ENCODE assay signal across 8 cellular contexts in the genomic region with DNA sequence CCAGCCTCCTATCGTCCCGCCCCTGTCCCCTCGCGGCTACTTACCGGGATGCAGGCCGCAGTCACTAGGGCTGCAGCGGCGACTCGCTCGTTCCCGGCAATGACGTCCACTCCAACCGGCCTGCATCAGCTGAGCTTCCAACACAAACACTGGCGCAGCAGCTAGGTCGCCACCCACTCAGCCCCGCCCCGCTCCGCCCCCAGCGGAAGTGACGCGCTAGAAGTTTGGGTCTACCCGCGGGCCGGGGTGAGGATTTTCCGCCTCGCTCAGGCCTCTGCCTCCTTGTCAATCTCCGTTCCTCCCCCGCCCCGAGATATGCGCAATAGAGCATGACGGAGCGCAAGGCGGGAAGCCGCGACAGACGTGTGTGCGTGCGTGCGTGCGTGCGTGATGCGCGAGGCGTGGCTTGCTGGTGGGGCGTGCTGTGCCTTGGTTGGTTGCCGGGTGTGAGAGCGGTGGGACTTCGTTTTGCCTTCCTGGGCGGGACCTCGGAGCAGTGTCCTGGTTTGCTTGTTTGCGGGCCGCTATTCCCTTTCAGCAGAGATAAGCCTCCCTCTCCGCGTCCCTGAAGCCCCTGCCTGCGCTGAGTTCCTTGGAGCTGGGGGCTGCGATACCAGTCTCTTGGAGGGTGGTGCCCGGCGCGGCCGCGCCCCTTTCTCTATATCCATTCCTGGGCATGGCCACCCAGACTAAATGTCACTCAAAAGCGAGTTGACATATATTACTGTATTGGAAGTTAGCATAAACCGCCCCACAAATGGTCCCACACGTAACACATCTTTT. TPM values are rescaled to one million over a fixed set of nuclear protein-coding genes. Genes with fewer than 3 reads are reported as not detected.
DNase-seq lines count a peak whose midpoint lies in the region; ATAC-seq and TF ChIP-seq lines count a peak whose summit lies in the region.

A gene with protein sequence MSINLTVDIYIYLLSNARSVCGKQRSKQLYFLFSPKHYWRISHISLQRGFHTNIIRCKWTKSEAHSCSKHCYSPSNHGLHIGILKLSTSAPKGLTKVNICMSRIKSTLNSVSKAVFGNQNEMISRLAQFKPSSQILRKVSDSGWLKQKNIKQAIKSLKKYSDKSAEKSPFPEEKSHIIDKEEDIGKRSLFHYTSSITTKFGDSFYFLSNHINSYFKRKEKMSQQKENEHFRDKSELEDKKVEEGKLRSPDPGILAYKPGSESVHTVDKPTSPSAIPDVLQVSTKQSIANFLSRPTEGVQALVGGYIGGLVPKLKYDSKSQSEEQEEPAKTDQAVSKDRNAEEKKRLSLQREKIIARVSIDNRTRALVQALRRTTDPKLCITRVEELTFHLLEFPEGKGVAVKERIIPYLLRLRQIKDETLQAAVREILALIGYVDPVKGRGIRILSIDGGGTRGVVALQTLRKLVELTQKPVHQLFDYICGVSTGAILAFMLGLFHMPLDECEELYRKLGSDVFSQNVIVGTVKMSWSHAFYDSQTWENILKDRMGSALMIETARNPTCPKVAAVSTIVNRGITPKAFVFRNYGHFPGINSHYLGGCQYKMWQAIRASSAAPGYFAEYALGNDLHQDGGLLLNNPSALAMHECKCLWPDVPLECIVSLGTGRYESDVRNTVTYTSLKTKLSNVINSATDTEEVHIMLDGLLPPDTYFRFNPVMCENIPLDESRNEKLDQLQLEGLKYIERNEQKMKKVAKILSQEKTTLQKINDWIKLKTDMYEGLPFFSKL (minus strand): TSS at position 151 of the 783 bp plus-strand sequence. CDS start 10,644 bp downstream, outside the sequence.

- peak; percentile 37 to 94 for TF ChIP-seq POLR2A in suprapubic skin (IDR thresholded peaks at IDR 0.05)

- H3K9me3 Mint-ChIP-seq in activated naive CD4-positive, alpha-beta T cell treated with anti-CD3 and anti-CD28 coated beads, Interleukin-2, amount 50 U/mL, for 72 hours, result no peaks in the 10 kb centered on the region

- peak within 1 kb of the TSS; percentile 100 for H3K27ac ChIP-seq in suprapubic skin

- peak; percentile 97 for TF ChIP-seq EP300 in suprapubic skin (IDR thresholded peaks at IDR 0.05)

- peak within 1 kb of the TSS; percentile 99 to 100 for H3K27ac Mint-ChIP-seq in activated naive CD4-positive, alpha-beta T cell treated with anti-CD3 and anti-CD28 coated beads, Interleukin-2, amount 50 U/mL, for 72 hours

- peak; percentile 99 for DNase-seq in NCI-H1092 treated with DMSO at 0.1 percent for 48 hours (lab: John Stamatoyannopoulos, UW)
- peak; percentile 95 for DNase-seq in SKM-1 (lab: John Stamatoyannopoulos, UW; ENCODE audit: unreplicated experiment)
- DNase-seq in activated naive CD4-positive, alpha-beta T cell treated with anti-CD3 and anti-CD28 coated beads, Interleukin-2, amount 50 U/mL, for 72 hours (ENCODE audit: low spot score in 2 of 2), result peak; percentile 100
- DNase-seq in globus pallidus (ENCODE audit: low spot score), result peak; percentile 100
- DNase-seq in nucleus accumbens (lab: John Stamatoyannopoulos, UW), result peak; percentile 94 to 100 (median 100)
- DNase-seq in suprapubic skin (ENCODE audit: low spot score in 2 of 2), result peak; percentile 100

- TF ChIP-seq CTCF in suprapubic skin (IDR thresholded peaks at IDR 0.05), result no peak

- WGBS in suprapubic skin, result 0% methylated on average over 29 of the region's 64 CpGs

- H3K27me3 ChIP-seq in suprapubic skin, result no peaks in the 10 kb centered on the region

- no peaks in the 10 kb centered on the region for H3K36me3 ChIP-seq in suprapubic skin

- H3K36me3 Mint-ChIP-seq in activated naive CD4-positive, alpha-beta T cell treated with anti-CD3 and anti-CD28 coated beads, Interleukin-2, amount 50 U/mL, for 72 hours, result peaks cover 3 to 9% of the 10 kb centered on the region in 2 donors

- H3K9me3 ChIP-seq in suprapubic skin, result no peaks in the 10 kb centered on the region

- peak; percentile 93 for ATAC-seq in HG02610 (IDR thresholded peaks at IDR 0.05; ENCODE audit: unreplicated experiment)
- ATAC-seq in activated naive CD4-positive, alpha-beta T cell treated with anti-CD3 and anti-CD28 coated beads, Interleukin-2, amount 50 U/mL, for 72 hours, result peak; percentile 91 to 94

- peak within 1 kb of the TSS; percentile 76 for H3K4me3 ChIP-seq in GM08714 (ENCODE audit: low read length)
- H3K4me3 ChIP-seq in suprapubic skin, result peak within 1 kb of the TSS; percentile 73

- peaks cover 51% of the 10 kb centered on the region for H3K4me1 ChIP-seq in suprapubic skin

RNA-seq across cellular contexts. Expression of the gene that starts here (rescaled TPM):
- total RNA-seq in activated naive CD4-positive, alpha-beta T cell treated with anti-CD3 and anti-CD28 coated beads, Interleukin-2, amount 50 U/mL, for 72 hours, result 10 to 100 TPM; 17.6 to 39.5 TPM
- 10 to 100 TPM; 28.1 to 49.8 (median 41.5) TPM for total RNA-seq in suprapubic skin

Comparison
In these comparisons a context has a peak if more than half of its experiments do, and no peak if none do; other contexts are left out.
1. Peak in every context shown above with its lines: DNase-seq, ATAC-seq, H3K4me3 ChIP-seq and H3K27ac ChIP-seq.